ENCODE assay signal across 17 cellular contexts in genomic region chr7:124783271-124783670, GRCh38. TPM values are rescaled to one million over a fixed set of nuclear protein-coding genes. Genes with fewer than 3 reads are reported as not detected.
"Had no signal": no experiment of that assay in that cellular context is flagged by ENCODE, and none has a peak within 500 bp of the region (broad histone marks: within the 10 kb centered on the region; RNA-seq: fewer than 3 reads in every experiment).

No MANE protein-coding gene starts in this region.

- H3K4me3 Mint-ChIP-seq: activated naive CD4-positive, alpha-beta T cell treated with anti-CD3 and anti-CD28 coated beads, Interleukin-2, amount 10 ng/mL, durations not matched to agents 7 days and 5 days; nephron; stimulated activated effector memory CD8-positive, alpha-beta T cell treated with anti-CD3 and anti-CD28 coated beads, Interleukin-12 subunit alpha, Interleukin-12 subunit beta, amount 100 ng/mL, for 72 hours had no signal

- H3K9me3 Mint-ChIP-seq: activated naive CD4-positive, alpha-beta T cell treated with anti-CD3 and anti-CD28 coated beads, Interleukin-2, amount 10 ng/mL, durations not matched to agents 7 days and 5 days; nephron; stimulated activated effector memory CD8-positive, alpha-beta T cell treated with anti-CD3 and anti-CD28 coated beads, Interleukin-12 subunit alpha, Interleukin-12 subunit beta, amount 100 ng/mL, for 72 hours had no signal

- H3K27ac Mint-ChIP-seq: activated naive CD4-positive, alpha-beta T cell treated with anti-CD3 and anti-CD28 coated beads, Interleukin-2, amount 10 ng/mL, durations not matched to agents 7 days and 5 days; stimulated activated effector memory CD8-positive, alpha-beta T cell treated with anti-CD3 and anti-CD28 coated beads, Interleukin-12 subunit alpha, Interleukin-12 subunit beta, amount 100 ng/mL, for 72 hours had no signal

- DNase-seq: activated CD4-positive, alpha-beta T cell treated with anti-CD3 and anti-CD28 coated beads for 1 hour; activated CD8-positive, alpha-beta memory T cell treated with anti-CD3 and anti-CD28 coated beads for 24 hours; activated CD8-positive, alpha-beta memory T cell treated with anti-CD3 and anti-CD28 coated beads, Interleukin-2, amount 50 U/mL, for 48 hours; activated effector memory CD4-positive, alpha-beta T cell treated with Interleukin-2 at 50 U/mL for 16 hours; activated naive CD4-positive, alpha-beta T cell treated with anti-CD3 and anti-CD28 coated beads, Interleukin-2, amount 10 ng/mL, durations not matched to agents 7 days and 5 days; activated T-cell treated with anti-CD3 and anti-CD28 coated beads, Interleukin-2, amount 50 U/mL, for 48 hours; heart left ventricle; left ventricle myocardium inferior; mammary epithelial cell; midbrain; sigmoid colon; stimulated activated CD4-positive, alpha-beta T cell treated with anti-CD3 and anti-CD28 coated beads, Interleukin-4, amount 100 ng/mL, for 24 hours; T-helper 9 cell; testis; upper lobe of right lung had no signal

- H3K4me1 Mint-ChIP-seq: activated naive CD4-positive, alpha-beta T cell treated with anti-CD3 and anti-CD28 coated beads, Interleukin-2, amount 10 ng/mL, durations not matched to agents 7 days and 5 days; stimulated activated effector memory CD8-positive, alpha-beta T cell treated with anti-CD3 and anti-CD28 coated beads, Interleukin-12 subunit alpha, Interleukin-12 subunit beta, amount 100 ng/mL, for 72 hours had no signal

- H3K27me3 Mint-ChIP-seq: activated naive CD4-positive, alpha-beta T cell treated with anti-CD3 and anti-CD28 coated beads, Interleukin-2, amount 10 ng/mL, durations not matched to agents 7 days and 5 days had no signal

- H3K36me3 Mint-ChIP-seq: activated naive CD4-positive, alpha-beta T cell treated with anti-CD3 and anti-CD28 coated beads, Interleukin-2, amount 10 ng/mL, durations not matched to agents 7 days and 5 days; stimulated activated effector memory CD8-positive, alpha-beta T cell treated with anti-CD3 and anti-CD28 coated beads, Interleukin-12 subunit alpha, Interleukin-12 subunit beta, amount 100 ng/mL, for 72 hours had no signal

RNA-seq across cellular contexts. Expression of gene GPR37, which starts 17.7 kb away (rescaled TPM):
- total RNA-seq: left ventricle myocardium inferior had no signal
